ENCODE assay signal across 16 cellular contexts in genomic region chr20:25626779-25627178, GRCh38. TPM values are rescaled to one million over a fixed set of nuclear protein-coding genes. Genes with fewer than 3 reads are reported as not detected.
DNase-seq lines count a peak whose midpoint lies in the region; ATAC-seq, FAIRE-seq and TF ChIP-seq lines count a peak whose summit lies in the region.
"Had no signal": no experiment of that assay in that cellular context is flagged by ENCODE, and none has a peak within 500 bp of the region (broad histone marks: within the 10 kb centered on the region; RNA-seq: fewer than 3 reads in every experiment).

No MANE protein-coding gene starts in this region.

- H3K4ac ChIP-seq in H1 (replicated peaks; ENCODE audit: insufficient read length, low read depth, low read length) = no peak overlapping the region

- no peak overlapping the region for H2BK120ac ChIP-seq in H1 (replicated peaks; ENCODE audit: low read depth, low read length)

- no peak overlapping the region for H2AK5ac ChIP-seq in H1 (ENCODE audit: low read depth, low read length)

- H3K27ac ChIP-seq in HepG2 (ENCODE audit: extremely low read length, insufficient read depth, low read length) = no peak overlapping the region
- H3K27ac ChIP-seq in right lobe of liver = no peak overlapping the region
- no peak overlapping the region for H3K27ac ChIP-seq in H1 (ENCODE audit: low read depth, low read length)
- no peak overlapping the region for H3K27ac ChIP-seq in left ventricle myocardium inferior (replicated peaks)
- H3K27ac ChIP-seq: BLaER1 treated with 17β-estradiol and CSF1 and Interleukin-3, amounts not matched to agents 10 nM and 100 nM; GM23248 had no signal

- H4K20me1 ChIP-seq in HepG2 (ENCODE audit: insufficient read depth, low read length) (0 out of 2 replicates have a peak, but pooled peaks cover 2% of the 10 kb centered on the region), H1 (replicated peaks in 1 of 2; ENCODE audit: control insufficient read depth in 1 of 2, insufficient read depth in 2 of 2, low read length in 2 of 2) (peaks cover 0 to 2% of the 10 kb centered on the region in 2 experiments)
- H4K20me1 ChIP-seq: BLaER1 treated with 17β-estradiol and CSF1 and Interleukin-3, amounts not matched to agents 10 nM and 100 nM had no signal

- H2AFZ ChIP-seq in HepG2 (ENCODE audit: low read length) (no peak overlapping the region), H1 (ENCODE audit: low read length) (no peak overlapping the region)
- H2AFZ ChIP-seq: GM23248 had no signal

- ATAC-seq in HepG2 = no peak
- no peak for ATAC-seq in right lobe of liver

- H3K4me3 ChIP-seq in HepG2 (replicated peaks in 1 of 3; ENCODE audit: insufficient read depth in 1 of 3, low read depth in 2 of 3, low read length in 3 of 3) = no peak overlapping the region
- no peak overlapping the region for H3K4me3 ChIP-seq in right lobe of liver
- H3K4me3 ChIP-seq in NB4 (ENCODE audit: low read depth, low read length) = no peak overlapping the region
- no peak overlapping the region for H3K4me3 ChIP-seq in H1 (ENCODE audit: extremely low read depth in 1 of 4, insufficient read depth in 2 of 4, low read depth in 3 of 4, low read length in 4 of 4)
- no peak overlapping the region for H3K4me3 ChIP-seq in left ventricle myocardium inferior
- H3K4me3 ChIP-seq: BLaER1 treated with 17β-estradiol and CSF1 and Interleukin-3, amounts not matched to agents 10 nM and 100 nM; GM23248 had no signal

- BruUV-seq in HepG2 (replicated peaks; lab: Mats Ljungman, UMichigan) = no TSS peak

- H3K36me3 ChIP-seq in HepG2 (replicated peaks in 1 of 2; ENCODE audit: control insufficient read depth in 1 of 2, insufficient read depth in 2 of 2, low read length in 2 of 2) = no peaks in the 10 kb centered on the region
- no peaks in the 10 kb centered on the region for H3K36me3 ChIP-seq in right lobe of liver
- no peaks in the 10 kb centered on the region for H3K36me3 ChIP-seq in H1 (ENCODE audit: control insufficient read depth in 2 of 4, insufficient read depth in 4 of 4, low read length in 3 of 4)
- no peaks in the 10 kb centered on the region for H3K36me3 ChIP-seq in left ventricle myocardium inferior

- H3K23ac ChIP-seq in H1 (ENCODE audit: insufficient read length) = no peak overlapping the region

- no peak overlapping the region for H4K91ac ChIP-seq in H1 (replicated peaks; ENCODE audit: insufficient read length, low read length)

- no peak overlapping the region for H2BK12ac ChIP-seq in H1 (ENCODE audit: low read depth, low read length)

- H3K79me1 ChIP-seq in H1 (ENCODE audit: low read depth, low read length) = no peaks in the 10 kb centered on the region; the same call in 1 of the 2 replicates

- TF ChIP-seq POLR2A in HepG2 (IDR thresholded peaks at IDR 0.05; ENCODE audit: insufficient read depth in 1 of 2, low read depth in 2 of 2, low read length in 2 of 2) (no peak), right lobe of liver (IDR thresholded peaks at IDR 0.05) (no peak), NB4 (IDR thresholded peaks at IDR 0.05; ENCODE audit: extremely low read depth, insufficient read length) (no peak), H1 (IDR thresholded peaks at IDR 0.05; ENCODE audit: control extremely low read depth in 1 of 2, low read depth in 2 of 2, low read length in 2 of 2) (no peak)

- no peak overlapping the region for H4K5ac ChIP-seq in H1 (ENCODE audit: insufficient read length, low read depth, low read length)

- H3K79me2 ChIP-seq in HepG2 (ENCODE audit: insufficient read depth, low read length) = peaks cover 30% of the 10 kb centered on the region
- H3K79me2 ChIP-seq in H1 (ENCODE audit: control insufficient read depth in 1 of 2, insufficient read depth in 2 of 2, low read length in 2 of 2) = peaks cover 0 to 2% of the 10 kb centered on the region in 2 experiments; a peak in 1 of 4 replicates

- TF ChIP-seq RAD21 in HepG2 (CRISPR knock-in tag; IDR thresholded peaks at IDR 0.05) (no peak), H1 (IDR thresholded peaks at IDR 0.05 in 1 of 2, conservative IDR thresholded peaks at IDR 0.05 in 1 of 2; ENCODE audit: low read depth in 2 of 2, low read length in 2 of 2) (no peak)

- TF ChIP-seq EP300 in HepG2 (IDR thresholded peaks at IDR 0.05; ENCODE audit: low read depth in 2 of 2, low read length in 2 of 2) = no peak
- no peak for TF ChIP-seq EP300 in HepG2 (CRISPR knock-in tag; IDR thresholded peaks at IDR 0.05; ENCODE audit: borderline replicate concordance)
- TF ChIP-seq EP300 in H1 (IDR thresholded peaks at IDR 0.05; ENCODE audit: borderline replicate concordance in 1 of 2, low read depth in 2 of 2, low read length in 2 of 2) = no peak

- DNase-seq in HepG2 (ENCODE audit: low spot score) (no peak), right lobe of liver (no peak), NB4 (ENCODE audit: low read depth) (peak; percentile 15), H1 (ENCODE audit: low read depth in 1 of 2, low spot score in 2 of 2) (no peak), left ventricle myocardium inferior (no peak)
- no peak for DNase-seq in activated CD4-positive, alpha-beta T cell treated with anti-CD3 and anti-CD28 coated beads for 1 hour
- DNase-seq in stimulated activated CD4-positive, alpha-beta T cell treated with anti-CD3 and anti-CD28 coated beads, Interleukin-15, amount 100 ng/mL, for 24 hours = no peak
- DNase-seq: ACHN; CD4-positive, CD25-positive, alpha-beta regulatory T cell; DMS153; DMS79 treated with DMSO at 0.1 percent for 48 hours; GM23248; H9 had no signal

- H2BK20ac ChIP-seq in H1 (ENCODE audit: low read length) = no peak overlapping the region

- H3K9me3 ChIP-seq in HepG2 (ENCODE audit: low read length) (no peaks in the 10 kb centered on the region), right lobe of liver (no peaks in the 10 kb centered on the region), H1 (ENCODE audit: insufficient read depth in 2 of 2, low read depth in 1 of 2, low read length in 1 of 2) (no peaks in the 10 kb centered on the region), left ventricle myocardium inferior (replicated peaks) (no peaks in the 10 kb centered on the region)

- no peaks in the 10 kb centered on the region; a peak in 1 of 5 replicates for H3K27me3 ChIP-seq in HepG2 (ENCODE audit: control insufficient read depth in 1 of 2, insufficient read depth in 2 of 2, low read length in 2 of 2)
- no peaks in the 10 kb centered on the region for H3K27me3 ChIP-seq in right lobe of liver
- peaks cover 0 to 15% (median 4%) of the 10 kb centered on the region in 4 experiments; a peak in 5 of 7 replicates for H3K27me3 ChIP-seq in H1 (replicated peaks in 1 of 4; ENCODE audit: control insufficient read depth in 3 of 4, extremely low read depth in 1 of 4, insufficient read depth in 3 of 4, low read length in 3 of 4)
- no peaks in the 10 kb centered on the region for H3K27me3 ChIP-seq in left ventricle myocardium inferior (ENCODE audit: low read depth)
- H3K27me3 ChIP-seq: BLaER1 treated with 17β-estradiol and CSF1 and Interleukin-3, amounts not matched to agents 10 nM and 100 nM had no signal

- POLR2A ChIA-PET in HepG2 (lab: Yijun Ruan, JAX) = interaction anchor here (1.9 kb wide), 1 partner anchor 43 kb away, joined by 6 read pairs; no protein-coding TSS in a partner anchor
- POLR2A ChIA-PET in H1 (lab: Charles Lee; ENCODE audit: partially characterized antibody) = no interaction called here

- TF ChIP-seq CTCF in HepG2 (CRISPR knock-in tag; IDR thresholded peaks at IDR 0.05) (no peak), right lobe of liver (IDR thresholded peaks at IDR 0.05) (no peak), NB4 (IDR thresholded peaks at IDR 0.05; ENCODE audit: low read depth, low read length) (no peak), H1 (IDR thresholded peaks at IDR 0.05; ENCODE audit: control extremely low read depth in 1 of 3, insufficient read depth in 1 of 3, low read depth in 1 of 3, low read length in 3 of 3) (no peak), left ventricle myocardium inferior (IDR thresholded peaks at IDR 0.05; ENCODE audit: borderline replicate concordance) (no peak)

- no peak overlapping the region for H3K18ac ChIP-seq in H1 (ENCODE audit: extremely low read depth, low read length)

- no peak overlapping the region for H2BK5ac ChIP-seq in H1 (ENCODE audit: low read depth, low read length)

- H3K9ac ChIP-seq in HepG2 (ENCODE audit: insufficient read depth, low read depth, low read length) (no peak overlapping the region), H1 (replicated peaks in 1 of 4; ENCODE audit: extremely low read depth in 1 of 4, low read depth in 3 of 4, low read length in 3 of 4) (no peak overlapping the region)
- H3K9ac ChIP-seq: BLaER1 treated with 17β-estradiol and CSF1 and Interleukin-3, amounts not matched to agents 10 nM and 100 nM; GM23248 had no signal

- no peak overlapping the region for H4K8ac ChIP-seq in H1 (ENCODE audit: extremely low read depth, insufficient read depth, low read length)

- 93% methylated on average over 9 of the region's 9 CpGs for WGBS in HepG2 (ENCODE audit: low lambda C conversion rate)
- 76% methylated on average over 8 of the region's 9 CpGs for WGBS in right lobe of liver (ENCODE audit: insufficient coverage, low coverage, low lambda C conversion rate, missing lambda C conversion rate)
- 80% methylated on average over 9 of the region's 9 CpGs; no CpG with 5 or more reads in 1 of the 2 experiments for WGBS in H1 (ENCODE audit: extremely low coverage in 1 of 2, insufficient coverage in 1 of 2, insufficient read length in 1 of 2, insufficient replicate concordance in 2 of 2, low coverage in 1 of 2, low lambda C conversion rate in 2 of 2, missing lambda C conversion rate in 1 of 2), 2 experiments

- no peak overlapping the region for H3K56ac ChIP-seq in H1 (replicated peaks; ENCODE audit: insufficient read length, low read depth, low read length)

- FAIRE-seq in HepG2 (lab: Jason Lieb, UNC) (no peak), H1 (lab: Jason Lieb, UNC) (no peak)
- FAIRE-seq: GM18507 had no signal

- intact Hi-C loops in HepG2 (cut with micrococcal nuclease; ENCODE audit: unreplicated experiment) = no loop called here
- intact Hi-C loops in right lobe of liver (cut with DNase I) = no loop called here
- intact Hi-C loops in left ventricle myocardium inferior (cut with micrococcal nuclease) = loop anchor here (5.0 kb wide), 1 partner anchor 71 kb away; the partner anchor contains the start of gene ZNF337

- H3K23me2 ChIP-seq in H1 (ENCODE audit: low read depth, low read length) = peaks cover 15% of the 10 kb centered on the region; the same call in 1 of the 2 replicates

- H3K4me2 ChIP-seq in HepG2 (ENCODE audit: low read depth, low read length) (no peak overlapping the region), H1 (ENCODE audit: insufficient read depth in 1 of 2, low read depth in 2 of 2, low read length in 2 of 2) (no peak overlapping the region)
- H3K4me2 ChIP-seq: BLaER1 treated with 17β-estradiol and CSF1 and Interleukin-3, amounts not matched to agents 10 nM and 100 nM had no signal

- peaks cover 26% of the 10 kb centered on the region for H3K4me1 ChIP-seq in HepG2 (ENCODE audit: insufficient read depth, low read length)
- H3K4me1 ChIP-seq in right lobe of liver = peaks cover 0 to 12% (median 4%) of the 10 kb centered on the region in 4 donors
- peaks cover 0 to 12% (median 4%) of the 10 kb centered on the region in 4 experiments; a peak in 5 of 7 replicates for H3K4me1 ChIP-seq in H1 (replicated peaks in 1 of 4; ENCODE audit: control insufficient read depth in 3 of 4, insufficient read depth in 4 of 4, low read length in 3 of 4)
- H3K4me1 ChIP-seq in left ventricle myocardium inferior = peaks cover 29% of the 10 kb centered on the region

- CTCF ChIA-PET in HepG2 (lab: Yijun Ruan, JAX; ENCODE audit: low intra/inter-chr PET ratio, low total read pairs) = no interaction called here
- CTCF ChIA-PET in H1 (lab: Charles Lee; ENCODE audit: partially characterized antibody) = interaction anchor here (0.8 to 1.2 kb wide), 2 partner anchors 43 to 270 kb away, joined by 4 read pairs; no protein-coding TSS in a partner anchor

- H3K14ac ChIP-seq in H1 (ENCODE audit: insufficient read length) = no peak overlapping the region

- H2BK15ac ChIP-seq in H1 (ENCODE audit: low read length) = no peak overlapping the region

- in situ Hi-C loops in HepG2 (cut with HindIII; ENCODE audit: extremely low pct_ligation_motif_present, low pct_unique_long_range_greater_than_20kb) = no loop called here

RNA-seq across cellular contexts. Expression of gene NANP, which starts 3.0 kb away (rescaled TPM):
- total RNA-seq in HepG2 (2016; rRNA removed; fragmentation: Illumina TruSeq; extraction: Trizol) = 21.5 and 31.0 TPM in 2 replicates
- 3.5 and 3.6 TPM in 2 replicates for total RNA-seq in HepG2 (2016; cell fraction: cytosol; rRNA removed; fragmentation: Illumina TruSeq; extraction: Trizol; ENCODE audit: low read depth)
- 22.0 and 31.9 TPM in 2 replicates for total RNA-seq in HepG2 (2016; cell fraction: insoluble cytoplasmic fraction; rRNA removed; fragmentation: Illumina TruSeq; extraction: Trizol)
- 15.3 and 16.9 TPM in 2 replicates for total RNA-seq in HepG2 (2016; cell fraction: membrane; rRNA removed; fragmentation: Illumina TruSeq; extraction: Trizol)
- total RNA-seq in HepG2 (2016; cell fraction: nucleus; rRNA removed; fragmentation: Illumina TruSeq; extraction: Trizol) = 15.0 and 17.4 TPM in 2 replicates
- polyA plus RNA-seq in HepG2 (2011; rRNA removed) = 8.6 and 8.9 TPM in 2 replicates
- 6.1 and 8.7 TPM in 2 replicates for polyA plus RNA-seq in HepG2 (2011; cell fraction: cytosol; rRNA removed)
- polyA plus RNA-seq in HepG2 (2011; cell fraction: nucleus; rRNA removed) = 3.6 and 5.3 TPM in 2 replicates
- polyA plus RNA-seq in HepG2 (2012) = 9.3 and 12.7 TPM in 2 replicates
- 1.2 and 1.4 TPM in 2 replicates for polyA plus RNA-seq in HepG2 (2016; cell fraction: cytosol; fragmentation: Illumina TruSeq; extraction: Trizol; ENCODE audit: low read depth)
- 27.2 and 29.9 TPM in 2 replicates for polyA plus RNA-seq in HepG2 (2016; cell fraction: insoluble cytoplasmic fraction; fragmentation: Illumina TruSeq; extraction: Trizol; ENCODE audit: low read depth)
- 5.8 and 6.1 TPM in 2 replicates for polyA plus RNA-seq in HepG2 (2016; cell fraction: membrane; fragmentation: Illumina TruSeq; extraction: Trizol; ENCODE audit: low read depth)
- polyA plus RNA-seq in HepG2 (2016; cell fraction: nucleus; fragmentation: Illumina TruSeq; extraction: Trizol; ENCODE audit: insufficient read depth, low read depth) = 15.0 and 15.3 TPM in 2 replicates
- 2.8 and 8.0 TPM in 2 replicates for polyA minus RNA-seq in HepG2 (2011; rRNA and poly(A)+ RNA removed; ENCODE audit: low replicate concordance)
- 8.9 and 9.8 TPM in 2 replicates for polyA minus RNA-seq in HepG2 (2011; cell fraction: cytosol; rRNA and poly(A)+ RNA removed)
- polyA minus RNA-seq in HepG2 (2011; cell fraction: nucleus; rRNA and poly(A)+ RNA removed) = 22.1 and 25.1 TPM in 2 replicates
- total RNA-seq in right lobe of liver = 1 to 10 TPM; 1.8 to 3.3 (median 2.4) TPM
- total RNA-seq in H1 (2021; fragmentation: NEBNext Ultra II Directional; extraction: Animal tissue kit (Norgen Biotek cat#: 25700)) = 6.2 and 6.6 TPM in 2 replicates
- polyA plus RNA-seq in H1 (2011; rRNA removed) = 2.7 and 3.8 TPM in 2 replicates
- 3.6 TPM for polyA plus RNA-seq in H1 (2011; cell fraction: cytosol; rRNA removed)
- 0.87 TPM for polyA plus RNA-seq in H1 (2011; cell fraction: nucleus; rRNA removed)
- 2.7 to 4.8 TPM (median 3.4 TPM) in 4 replicates for polyA plus RNA-seq in H1 (2012, experiment 1 of 2)
- polyA plus RNA-seq in H1 (2012, experiment 2 of 2) = 0.52 TPM
- 5.8 TPM for polyA plus RNA-seq in H1 (2013, experiment 1 of 2)
- 6.0 TPM for polyA plus RNA-seq in H1 (2013, experiment 2 of 2)
- 3.0 and 3.8 TPM in 2 replicates for polyA minus RNA-seq in H1 (2011; rRNA and poly(A)+ RNA removed)
- 3.5 TPM for polyA minus RNA-seq in H1 (2011; cell fraction: cytosol; rRNA and poly(A)+ RNA removed)
- 2.0 TPM for polyA minus RNA-seq in H1 (2011; cell fraction: nucleus; rRNA and poly(A)+ RNA removed)
- 2.7 TPM for total RNA-seq in left ventricle myocardium inferior

RNA-seq across cellular contexts. Expression of gene NINL, which starts 41.4 kb away (rescaled TPM):
- total RNA-seq in HepG2 (2016; rRNA removed; fragmentation: Illumina TruSeq; extraction: Trizol) (23.3 and 34.3 TPM in 2 replicates), right lobe of liver (10 to 100 TPM in 1 of 6 experiments, 1 to 10 TPM in 5; 3.6 to 16.0 (median 7.1) TPM), left ventricle myocardium inferior (1.8 TPM)
- total RNA-seq in HepG2 (2016; cell fraction: cytosol; rRNA removed; fragmentation: Illumina TruSeq; extraction: Trizol; ENCODE audit: low read depth) = 7.4 and 10.8 TPM in 2 replicates
- 20.1 and 34.4 TPM in 2 replicates for total RNA-seq in HepG2 (2016; cell fraction: insoluble cytoplasmic fraction; rRNA removed; fragmentation: Illumina TruSeq; extraction: Trizol)
- total RNA-seq in HepG2 (2016; cell fraction: membrane; rRNA removed; fragmentation: Illumina TruSeq; extraction: Trizol) = 11.6 and 15.7 TPM in 2 replicates
- total RNA-seq in HepG2 (2016; cell fraction: nucleus; rRNA removed; fragmentation: Illumina TruSeq; extraction: Trizol) = 37.4 and 38.1 TPM in 2 replicates
- polyA plus RNA-seq in HepG2 (2011; rRNA removed) (32.3 and 34.6 TPM in 2 replicates), H1 (2011; rRNA removed) (14.0 and 15.3 TPM in 2 replicates)
- 24.8 and 25.8 TPM in 2 replicates for polyA plus RNA-seq in HepG2 (2011; cell fraction: cytosol; rRNA removed)
- polyA plus RNA-seq in HepG2 (2011; cell fraction: nucleus; rRNA removed) = 114 and 118 TPM in 2 replicates
- 38.7 and 42.0 TPM in 2 replicates for polyA plus RNA-seq in HepG2 (2012)
- polyA plus RNA-seq in HepG2 (2016; cell fraction: cytosol; fragmentation: Illumina TruSeq; extraction: Trizol; ENCODE audit: low read depth) = 3.0 and 3.7 TPM in 2 replicates
- 19.3 and 24.8 TPM in 2 replicates for polyA plus RNA-seq in HepG2 (2016; cell fraction: insoluble cytoplasmic fraction; fragmentation: Illumina TruSeq; extraction: Trizol; ENCODE audit: low read depth)
- polyA plus RNA-seq in HepG2 (2016; cell fraction: membrane; fragmentation: Illumina TruSeq; extraction: Trizol; ENCODE audit: low read depth) = 8.1 TPM in 2 replicates
- polyA plus RNA-seq in HepG2 (2016; cell fraction: nucleus; fragmentation: Illumina TruSeq; extraction: Trizol; ENCODE audit: insufficient read depth, low read depth) = 90.8 and 96.3 TPM in 2 replicates
- polyA minus RNA-seq in HepG2 (2011; rRNA and poly(A)+ RNA removed; ENCODE audit: low replicate concordance) = 1.7 and 32.6 TPM in 2 replicates
- 6.9 and 8.0 TPM in 2 replicates for polyA minus RNA-seq in HepG2 (2011; cell fraction: cytosol; rRNA and poly(A)+ RNA removed)
- 46.9 and 49.6 TPM in 2 replicates for polyA minus RNA-seq in HepG2 (2011; cell fraction: nucleus; rRNA and poly(A)+ RNA removed)
- total RNA-seq in H1 (2021; fragmentation: NEBNext Ultra II Directional; extraction: Animal tissue kit (Norgen Biotek cat#: 25700)) = 27.3 and 30.0 TPM in 2 replicates
- 22.8 TPM for polyA plus RNA-seq in H1 (2011; cell fraction: cytosol; rRNA removed)
- 39.3 TPM for polyA plus RNA-seq in H1 (2011; cell fraction: nucleus; rRNA removed)
- polyA plus RNA-seq in H1 (2012, experiment 1 of 2) = 28.0 to 40.8 TPM (median 30.5 TPM) in 4 replicates
- 9.2 TPM for polyA plus RNA-seq in H1 (2012, experiment 2 of 2)
- polyA plus RNA-seq in H1 (2013, experiment 1 of 2) = 17.2 TPM
- polyA plus RNA-seq in H1 (2013, experiment 2 of 2) = 15.1 TPM
- polyA minus RNA-seq in H1 (2011; rRNA and poly(A)+ RNA removed) = 12.3 and 19.9 TPM in 2 replicates
- polyA minus RNA-seq in H1 (2011; cell fraction: cytosol; rRNA and poly(A)+ RNA removed) = 12.2 TPM
- 19.7 TPM for polyA minus RNA-seq in H1 (2011; cell fraction: nucleus; rRNA and poly(A)+ RNA removed)
- total RNA-seq: HT1080 had no signal

Comparison
In these comparisons a context has a peak if more than half of its experiments do, and no peak if none do; other contexts are left out.
1. Of the 41 proteins assayed by ChIP-seq in both HepG2 and H1: peak only in HepG2: none; only in H1: CEBPB; in both: none; in neither: 40.